Comparison of ENCODE assay signal across 10 cellular contexts in the genomic region with DNA sequence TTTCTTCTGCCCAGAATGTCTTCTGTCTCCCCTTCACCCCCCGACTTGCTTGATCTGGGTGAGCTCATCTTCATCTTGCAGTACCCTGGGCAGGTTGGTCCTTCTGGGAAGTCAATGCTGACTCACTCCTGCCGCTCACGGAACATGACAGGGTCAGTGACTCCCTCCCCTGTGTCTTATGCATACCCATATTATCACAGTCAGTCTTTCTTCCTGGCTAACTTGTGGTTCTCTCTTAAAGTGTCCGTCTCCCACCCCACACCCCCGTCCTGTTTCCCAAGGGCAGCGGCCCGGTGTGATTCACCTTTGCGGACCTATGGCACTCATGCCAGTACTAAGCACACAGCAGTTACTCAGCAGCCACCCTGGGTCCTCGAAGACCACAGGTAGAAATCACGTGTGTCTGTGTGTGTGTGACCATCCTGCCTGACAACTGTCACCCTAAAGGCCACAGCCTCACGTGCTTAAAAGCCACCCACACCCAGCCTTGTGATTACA. TPM values are rescaled to one million over a fixed set of nuclear protein-coding genes. Genes with fewer than 3 reads are reported as not detected.
DNase-seq lines count a peak whose midpoint lies in the region; ATAC-seq and TF ChIP-seq lines count a peak whose summit lies in the region.
"Had no signal": no experiment of that assay in that cellular context is flagged by ENCODE, and none has a peak within 500 bp of the region (broad histone marks: within the 10 kb centered on the region; RNA-seq: fewer than 3 reads in every experiment).

No MANE protein-coding gene starts in this region.

- H3K4me1 ChIP-seq in fibroblast of lung (ENCODE audit: control insufficient read depth, extremely low read depth, insufficient read depth, low read length): peaks cover 22% of the 10 kb centered on the region
- H3K4me1 ChIP-seq in heart right ventricle: peaks cover 0 to 60% (median 0%) of the 10 kb centered on the region in 9 donors

- peak; percentile 87 for ATAC-seq in stimulated activated naive CD8-positive, alpha-beta T cell treated with anti-CD3 and anti-CD28 coated beads, Interleukin-15, Interleukin-2, amounts not matched to agents 100 U/mL and 50 U/mL, for 24 hours
- no peak for ATAC-seq in heart right ventricle

- H3K4me3 ChIP-seq in fibroblast of lung (replicated peaks in 1 of 4; ENCODE audit: control extremely low read depth in 1 of 4, insufficient read depth in 1 of 4, low read depth in 3 of 4, low read length in 4 of 4) (no peak overlapping the region), heart right ventricle (no peak overlapping the region)
- H3K4me3 ChIP-seq: lung had no signal

- no peaks in the 10 kb centered on the region for H3K27me3 ChIP-seq in fibroblast of lung (ENCODE audit: control insufficient read depth, insufficient read depth, low read length)
- peaks cover 0 to 64% (median 0%) of the 10 kb centered on the region in 7 donors for H3K27me3 ChIP-seq in heart right ventricle

- TF ChIP-seq CTCF in fibroblast of lung (conservative IDR thresholded peaks at IDR 0.05 in 1 of 2, IDR thresholded peaks at IDR 0.05 in 1 of 2; ENCODE audit: low read depth in 1 of 2, low read length in 2 of 2): no peak
- no peak for TF ChIP-seq CTCF in heart right ventricle (IDR thresholded peaks at IDR 0.05)

- peak; percentile 71 for DNase-seq in activated effector memory CD4-positive, alpha-beta T cell treated with anti-CD3 and anti-CD28 coated beads, Interleukin-2, amount 50 U/mL, for 16 hours
- DNase-seq in activated effector memory CD4-positive, alpha-beta T cell treated with Interleukin-2 at 50 U/mL for 16 hours: no peak
- peak; percentile 72 for DNase-seq in activated CD4-positive, alpha-beta T cell treated with anti-CD3 and anti-CD28 coated beads for 48 hours
- peak; percentile 13 to 74 for DNase-seq in fibroblast of lung (ENCODE audit: low read depth in 2 of 2)
- peak; percentile 67 for DNase-seq in stimulated activated naive CD8-positive, alpha-beta T cell treated with anti-CD3 and anti-CD28 coated beads, Interleukin-15, Interleukin-2, amounts not matched to agents 100 U/mL and 50 U/mL, for 24 hours
- DNase-seq in heart right ventricle: no peak
- DNase-seq in NCI-H1048 (lab: John Stamatoyannopoulos, UW): no peak
- DNase-seq in middle frontal gyrus (ENCODE audit: extremely low spot score, low spot score): no peak
- DNase-seq: CD4-positive, CD25-positive, alpha-beta regulatory T cell had no signal

- no peaks in the 10 kb centered on the region for H3K9me3 ChIP-seq in fibroblast of lung (ENCODE audit: control insufficient read depth, insufficient read depth, low read depth, low read length)
- no peaks in the 10 kb centered on the region for H3K9me3 ChIP-seq in heart right ventricle

- 79 to 80% methylated on average over 11 of the region's 11 CpGs for WGBS in heart right ventricle, 2 donors

- no peaks in the 10 kb centered on the region for H4K20me1 ChIP-seq in fibroblast of lung (ENCODE audit: control insufficient read depth, extremely low read depth, insufficient read depth, low read length)

- H3K27ac ChIP-seq in fibroblast of lung (ENCODE audit: insufficient read depth, low read length): no peak overlapping the region
- no peak overlapping the region for H3K27ac ChIP-seq in heart right ventricle

- peak overlapping the region; percentile 1 for H3K4me2 ChIP-seq in fibroblast of lung (ENCODE audit: extremely low read depth, insufficient read depth, low read length)

- H3K79me2 ChIP-seq in fibroblast of lung (ENCODE audit: control insufficient read depth, insufficient read depth, low read length): no peaks in the 10 kb centered on the region

- H3K9ac ChIP-seq in fibroblast of lung (ENCODE audit: insufficient read depth, low read length): no peak overlapping the region

- no peak overlapping the region for H2AFZ ChIP-seq in fibroblast of lung (ENCODE audit: low read length)

- H3K36me3 ChIP-seq in fibroblast of lung (ENCODE audit: control insufficient read depth, insufficient read depth, low read length) (no peaks in the 10 kb centered on the region), heart right ventricle (no peaks in the 10 kb centered on the region)

- intact Hi-C loops in heart right ventricle (cut with DNase I): no loop called here

RNA-seq across cellular contexts. Expression of gene IQSEC2, which starts 17.7 kb away (rescaled TPM):
- total RNA-seq in fibroblast of lung (3.6 and 9.9 TPM in 2 replicates), heart right ventricle (10 to 100 TPM in 6 of 10 donors, 1 to 10 TPM in 4; 8.6 to 13.3 (median 10.7) TPM)
- polyA plus RNA-seq in fibroblast of lung (5.9 and 7.4 TPM in 2 replicates), heart right ventricle (10 to 100 TPM in 1 of 2 donors, 1 to 10 TPM in 1; 7.9 to 19.4 TPM)
- polyA plus RNA-seq in fibroblast of lung (2012): 14.1 and 18.9 TPM in 2 replicates
- 31.8 and 32.2 TPM in 2 replicates for polyA minus RNA-seq in fibroblast of lung (ENCODE audit: low replicate concordance)

RNA-seq across cellular contexts. Expression of gene KDM5C, which starts 38.6 kb away (rescaled TPM):
- total RNA-seq in fibroblast of lung (65.5 and 83.6 TPM in 2 replicates), heart right ventricle (10 to 100 TPM; 26.0 to 56.1 (median 34.5) TPM)
- polyA plus RNA-seq in fibroblast of lung (30.5 and 49.2 TPM in 2 replicates), heart right ventricle (10 to 100 TPM; 16.4 to 26.0 TPM)
- polyA plus RNA-seq in fibroblast of lung (2012): 28.8 and 45.3 TPM in 2 replicates
- 120 and 184 TPM in 2 replicates for polyA minus RNA-seq in fibroblast of lung (ENCODE audit: low replicate concordance)

Comparison
In these comparisons a context has a peak if more than half of its experiments do, and no peak if none do; other contexts are left out.
1. DNase-seq: peak in activated effector memory CD4-positive, alpha-beta T cell treated with anti-CD3 and anti-CD28 coated beads, Interleukin-2, amount 50 U/mL, for 16 hours (single experiment), activated CD4-positive, alpha-beta T cell treated with anti-CD3 and anti-CD28 coated beads for 48 hours (single experiment), fibroblast of lung (2 of 2) and stimulated activated naive CD8-positive, alpha-beta T cell treated with anti-CD3 and anti-CD28 coated beads, Interleukin-15, Interleukin-2, amounts not matched to agents 100 U/mL and 50 U/mL, for 24 hours (single experiment); none in activated effector memory CD4-positive, alpha-beta T cell treated with Interleukin-2 at 50 U/mL for 16 hours (single experiment), heart right ventricle (0 of 2), NCI-H1048 (single experiment) and middle frontal gyrus (single experiment).